Comparison of ENCODE assay signal across 1 cellular context in genomic region chr5:5616247-5616895, GRCh38.
TF ChIP-seq lines count a peak whose summit lies in the region.

No MANE protein-coding gene starts in this region.

TF ChIP-seq in K562, 482 proteins besides CTCF, POLR2A, EP300 and RAD21 (continued from another document):
- TF ChIP-seq PRDM10 (IDR thresholded peaks at IDR 0.05; ENCODE audit: partially characterized antibody) (no peak), RAD51 (IDR thresholded peaks at IDR 0.05; ENCODE audit: borderline replicate concordance, low read depth) (no peak), EZH2 (IDR thresholded peaks at IDR 0.05; ENCODE audit: borderline replicate concordance, low read depth, low read length) (no peak), RERE (CRISPR knock-in tag; IDR thresholded peaks at IDR 0.05; ENCODE audit: borderline replicate concordance) (no peak), ZNF175 (CRISPR knock-in tag; IDR thresholded peaks at IDR 0.05; ENCODE audit: low read depth) (peak; percentile 82), MCM2 (IDR thresholded peaks at IDR 0.05; ENCODE audit: low read depth) (no peak)
